In the genomic region with DNA sequence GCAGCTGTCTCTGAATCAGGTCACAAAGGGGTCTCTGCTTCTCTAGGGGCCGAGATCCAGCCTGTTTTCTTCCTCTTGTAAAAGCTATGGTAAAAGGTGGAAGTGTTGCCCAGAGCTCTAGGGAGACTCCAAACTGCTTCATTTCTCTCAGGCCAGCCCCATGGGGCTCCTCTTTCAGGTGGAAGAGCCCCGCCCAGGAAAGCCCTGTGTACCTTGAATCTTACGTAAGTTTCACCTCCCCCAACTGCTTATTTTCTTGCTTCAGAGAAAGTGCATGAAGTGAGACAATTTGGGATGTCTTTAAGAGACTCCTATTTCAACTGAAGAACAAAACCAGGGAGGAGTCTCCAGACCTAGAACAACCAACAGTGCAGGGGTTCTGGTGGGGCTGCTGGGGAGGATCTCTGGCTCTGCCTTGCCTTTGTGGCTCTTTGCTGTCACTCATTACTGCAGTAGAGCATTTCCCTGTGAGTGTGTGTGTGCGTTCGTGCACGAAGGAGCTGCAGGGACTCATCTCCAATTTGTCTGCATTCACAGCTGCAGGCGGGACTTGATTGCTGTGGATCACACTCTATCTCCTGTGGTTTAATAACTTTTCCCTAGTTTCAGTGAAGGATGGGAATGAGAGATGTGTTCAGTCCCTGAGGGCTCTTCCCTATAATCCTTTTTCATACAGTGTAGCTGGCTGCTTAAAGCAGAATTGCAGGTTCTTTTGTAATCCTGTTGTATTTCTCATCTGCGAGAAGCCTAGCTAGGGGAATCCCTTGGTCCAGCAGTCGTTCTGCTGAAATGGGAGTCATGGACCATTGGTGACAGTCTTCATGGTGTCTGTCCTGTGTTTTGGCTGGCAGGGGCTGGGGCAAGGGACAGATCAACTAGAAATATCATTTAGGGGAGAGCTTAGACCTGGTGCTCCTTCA, we compare ENCODE assay signal across 15 cellular contexts. TPM values are rescaled to one million over a fixed set of nuclear protein-coding genes. Genes with fewer than 3 reads are reported as not detected.
DNase-seq lines count a peak whose midpoint lies in the region; ATAC-seq, FAIRE-seq and TF ChIP-seq lines count a peak whose summit lies in the region.
"Had no signal": no experiment of that assay in that cellular context is flagged by ENCODE, and none has a peak within 500 bp of the region (broad histone marks: within the 10 kb centered on the region; RNA-seq: fewer than 3 reads in every experiment).

No MANE protein-coding gene starts in this region.

- intact Hi-C loops in mucosa of descending colon (cut with DNase I, micrococcal nuclease) = no loop called here

- H3K4me3 ChIP-seq in RWPE2 (ENCODE audit: severe bottlenecking) (no peak overlapping the region), mucosa of descending colon (no peak overlapping the region)

- no peak overlapping the region for H3K27ac ChIP-seq in RWPE2 (ENCODE audit: poor library complexity, severe bottlenecking)

- FAIRE-seq in frontal cortex (lab: Jason Lieb, UNC) = no peak

- peak; percentile 41 for ATAC-seq in HG02759 (IDR thresholded peaks at IDR 0.05; ENCODE audit: unreplicated experiment)
- peak; percentile 45; the same call in 2 of the 3 replicates for ATAC-seq in RWPE2 (ENCODE audit: low read depth)
- ATAC-seq in mucosa of descending colon = peak; percentile 40
- no peak for ATAC-seq in HG03280 (IDR thresholded peaks at IDR 0.05; ENCODE audit: unreplicated experiment)
- no peak for ATAC-seq in HG02571 (IDR thresholded peaks at IDR 0.05; ENCODE audit: unreplicated experiment)

- H3K9me3 ChIP-seq in RWPE2 (ENCODE audit: severe bottlenecking) (no peaks in the 10 kb centered on the region), mucosa of descending colon (peaks cover 9% of the 10 kb centered on the region)

- no peaks in the 10 kb centered on the region for H3K36me3 ChIP-seq in RWPE2 (ENCODE audit: low read depth)
- H3K36me3 ChIP-seq in mucosa of descending colon (ENCODE audit: low read depth) = no peaks in the 10 kb centered on the region

- H3K27me3 ChIP-seq in RWPE2 (ENCODE audit: insufficient read depth, poor library complexity, severe bottlenecking) = peaks cover 9% of the 10 kb centered on the region

- H3K4me1 ChIP-seq in RWPE2 (ENCODE audit: insufficient read depth, poor library complexity, severe bottlenecking) (peaks cover 9% of the 10 kb centered on the region), mucosa of descending colon (ENCODE audit: low read depth) (no peaks in the 10 kb centered on the region)

- TF ChIP-seq CTCF in RWPE2 (IDR thresholded peaks at IDR 0.05; ENCODE audit: poor library complexity, severe bottlenecking) (no peak), mucosa of descending colon (IDR thresholded peaks at IDR 0.05) (no peak)

- DNase-seq in Caki2 (ENCODE audit: low read depth) (peak; percentile 27), RWPE2 (ENCODE audit: low spot score) (no peak), mucosa of descending colon (peak in 1 of 3 donors; percentile 6), frontal cortex (ENCODE audit: low spot score in 2 of 2) (no peak)
- DNase-seq in central memory CD4-positive, alpha-beta T cell = no peak
- DNase-seq: activated CD4-positive, alpha-beta T cell treated with anti-CD3 and anti-CD28 coated beads, Interleukin-2, amount 10 ng/mL, durations not matched to agents 7 days and 5 days; activated naive CD4-positive, alpha-beta T cell treated with Interleukin-2 at 50 U/mL for 16 hours; cerebellar nuclear complex; DMS 273 treated with DMSO at 0.1 percent for 48 hours; NCI-H446 treated with DMSO at 0.1 percent for 48 hours had no signal

- in situ Hi-C loops in Caki2 (cut with HindIII; ENCODE audit: low pct_unique_long_range_greater_than_20kb, low sequenced_read_pairs) = no loop called here

RNA-seq across cellular contexts. Expression of a gene that starts 2.7 kb away (rescaled TPM):
- not detected in 2 replicates for total RNA-seq in Caki2 (2014; rRNA removed; shearing (Covaris generic); ENCODE audit: low replicate concordance)
- total RNA-seq in mucosa of descending colon = 10 to 100 TPM in 1 of 3 donors, 1 to 10 TPM in 1, under 1 TPM in 1; 0.41 to 12.2 (median 1.6) TPM
- 6.9 TPM for total RNA-seq in frontal cortex

RNA-seq across cellular contexts. Expression of a gene that starts 23.2 kb away (rescaled TPM):
- total RNA-seq in Caki2 (2014; rRNA removed; shearing (Covaris generic); ENCODE audit: low replicate concordance) = not detected in 2 replicates
- total RNA-seq in mucosa of descending colon = not detected
- not detected for total RNA-seq in frontal cortex
- total RNA-seq: activated CD4-positive, alpha-beta T cell treated with anti-CD3 and anti-CD28 coated beads, Interleukin-2, amount 10 ng/mL, durations not matched to agents 7 days and 5 days; HT1080 had no signal

RNA-seq across cellular contexts. Expression of a gene that starts 35.3 kb away (rescaled TPM):
- total RNA-seq in Caki2 (2014; rRNA removed; shearing (Covaris generic); ENCODE audit: low replicate concordance) = 7.2 and 9.2 TPM in 2 replicates
- 10 to 100 TPM; 17.2 to 24.5 (median 23.5) TPM for total RNA-seq in mucosa of descending colon
- total RNA-seq in frontal cortex = 22.4 TPM

RNA-seq across cellular contexts. Expression of a gene that starts 37.8 kb away (rescaled TPM):
- not detected in 2 replicates for total RNA-seq in Caki2 (2014; rRNA removed; shearing (Covaris generic); ENCODE audit: low replicate concordance)
- total RNA-seq in mucosa of descending colon = not detected
- total RNA-seq in frontal cortex = not detected
- total RNA-seq: activated CD4-positive, alpha-beta T cell treated with anti-CD3 and anti-CD28 coated beads, Interleukin-2, amount 10 ng/mL, durations not matched to agents 7 days and 5 days; HT1080; lower leg skin had no signal

RNA-seq across cellular contexts. Expression of a gene that starts 46.1 kb away (rescaled TPM):
- not detected in 2 replicates for total RNA-seq in Caki2 (2014; rRNA removed; shearing (Covaris generic); ENCODE audit: low replicate concordance)
- total RNA-seq in mucosa of descending colon (10 to 100 TPM in 2 of 3 donors, 1 to 10 TPM in 1; 5.8 to 43.9 (median 27.1) TPM), frontal cortex (2.0 TPM)

Comparison
In these comparisons a context has a peak if more than half of its experiments do, and no peak if none do; other contexts are left out.
1. ATAC-seq: peak in HG02759 (single experiment), RWPE2 (single experiment) and mucosa of descending colon (single experiment); none in HG03280 (single experiment) and HG02571 (single experiment).